In the genomic region with DNA sequence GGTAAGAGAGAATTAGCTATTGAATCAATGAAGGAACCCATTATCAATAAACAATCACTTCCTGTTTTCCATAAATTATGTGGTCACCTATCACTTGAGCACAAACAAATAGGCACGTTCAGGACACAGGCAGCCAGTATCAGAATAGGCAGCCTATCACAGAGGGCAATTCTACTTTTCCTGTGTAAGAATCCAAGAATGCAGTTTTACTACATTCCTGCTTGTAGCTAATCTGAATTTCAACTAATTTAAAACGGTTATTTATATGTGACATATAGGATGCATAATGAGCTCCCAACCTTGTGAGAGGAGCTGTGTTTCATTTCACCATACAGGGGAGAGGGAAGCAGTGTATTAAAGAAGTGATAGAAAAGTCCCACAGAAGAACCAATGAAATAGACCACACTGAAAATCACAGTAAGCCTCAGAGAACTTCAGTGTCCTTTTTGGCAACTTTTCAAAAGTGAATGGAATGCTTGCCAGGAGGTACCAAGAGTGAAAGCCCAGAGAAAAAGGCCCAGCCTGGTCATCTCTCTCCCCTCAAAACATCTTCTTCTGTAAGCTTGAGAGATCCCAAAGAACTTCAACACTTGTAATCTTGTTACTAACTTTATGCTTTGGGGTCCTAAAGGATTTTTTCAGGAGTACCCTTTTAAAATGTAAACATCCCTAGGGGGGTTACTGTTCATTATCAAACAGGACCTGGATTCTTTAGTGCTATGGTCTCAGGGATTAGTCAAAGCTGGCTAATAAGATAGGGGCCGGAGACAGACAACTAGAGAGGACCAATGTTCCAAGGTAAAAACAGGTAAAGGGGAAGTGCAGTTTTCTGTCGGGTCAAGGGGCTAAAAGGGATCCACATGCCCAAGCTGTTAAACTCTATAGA, we compare ENCODE assay signal across 7 cellular contexts. TPM values are rescaled to one million over a fixed set of nuclear protein-coding genes. Genes with fewer than 3 reads are reported as not detected.
DNase-seq lines count a peak whose midpoint lies in the region; TF ChIP-seq lines count a peak whose summit lies in the region.

No MANE protein-coding gene starts in this region.

- H3K27me3 Mint-ChIP-seq in mesothelial cell of epicardium (ENCODE audit: low read depth) = peaks cover 6% of the 10 kb centered on the region

- H3K4me3 ChIP-seq in GM12875 (ENCODE audit: low read depth, low read length) = peak overlapping the region; percentile 73

- TF ChIP-seq CTCF in GM12875 (IDR thresholded peaks at IDR 0.05; ENCODE audit: borderline replicate concordance, insufficient read depth, low read depth, low read length) = no peak
- TF ChIP-seq CTCF in mesothelial cell of epicardium (IDR thresholded peaks at IDR 0.05; ENCODE audit: unreplicated experiment) = no peak

- H3K9me3 Mint-ChIP-seq in mesothelial cell of epicardium = peaks cover 10% of the 10 kb centered on the region

- peaks cover 33% of the 10 kb centered on the region for H3K4me1 Mint-ChIP-seq in mesothelial cell of epicardium

- peak; percentile 3 for DNase-seq in NCI-H1048 (lab: John Stamatoyannopoulos, UW)
- DNase-seq in cerebellum (ENCODE audit: low spot score) = peak; percentile 7
- no peak for DNase-seq in mesothelial cell of epicardium (ENCODE audit: low spot score in 2 of 2, unreplicated experiment in 2 of 2)
- no peak for DNase-seq in COLO668 (lab: John Stamatoyannopoulos, UW; ENCODE audit: unreplicated experiment)
- no peak for DNase-seq in ecto neural progenitor cell (ENCODE audit: low spot score)
- DNase-seq in iPS-NIHi7 (ENCODE audit: extremely low spot score) = no peak

- H3K36me3 Mint-ChIP-seq in mesothelial cell of epicardium = peaks cover 16% of the 10 kb centered on the region

- peak overlapping the region; percentile 74 for H3K4me3 Mint-ChIP-seq in mesothelial cell of epicardium

- H3K27ac Mint-ChIP-seq in mesothelial cell of epicardium = peak overlapping the region; percentile 97

RNA-seq across cellular contexts. Expression of a gene that starts 1.3 kb away (rescaled TPM):
- total RNA-seq in cerebellum (32.8 TPM), mesothelial cell of epicardium (57.9 to 63.4 TPM (median 59.6 TPM) in 3 replicates)

Comparison
In these comparisons a context has a peak if more than half of its experiments do, and no peak if none do; other contexts are left out.
1. DNase-seq: peak in NCI-H1048 (single experiment) and cerebellum (single experiment); none in mesothelial cell of epicardium (0 of 2), COLO668 (single experiment), ecto neural progenitor cell (single experiment) and iPS-NIHi7 (single experiment).